ENCODE assay signal across 8 cellular contexts in the genomic region with DNA sequence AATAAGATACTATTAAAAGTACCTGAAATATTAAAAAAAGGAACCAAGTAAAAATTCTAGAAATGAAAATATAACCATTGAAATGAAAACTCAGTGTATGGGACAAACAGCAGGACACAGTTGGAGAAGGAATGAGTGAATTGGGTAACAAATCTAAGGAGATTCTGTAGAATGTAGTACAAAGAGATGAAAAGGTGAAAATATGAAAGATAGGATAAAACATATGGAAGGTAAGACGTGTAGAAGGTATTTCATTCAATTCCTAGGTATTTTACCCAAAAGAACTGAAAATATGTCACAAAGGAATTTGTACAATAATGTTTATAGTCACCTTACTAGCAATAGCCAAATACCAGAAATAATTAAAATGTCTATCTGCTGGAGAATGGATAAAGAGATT.
"Had no signal": no experiment of that assay in that cellular context is flagged by ENCODE, and none has a peak within 500 bp of the region (broad histone marks: within the 10 kb centered on the region; RNA-seq: fewer than 3 reads in every experiment).

No MANE protein-coding gene starts in this region.

- DNase-seq: GDM1, GF-D8 had no signal

- FAIRE-seq: G401.6, GM12878, GM12891, GM12892, GM18507, GM19239 had no signal

- ATAC-seq: GM12878 had no signal

- H3K4me3 ChIP-seq: GM12878 had no signal
